8 cellular contexts compared by ENCODE assay signal in genomic region chr22:46150615-46151423, GRCh38. TPM values are rescaled to one million over a fixed set of nuclear protein-coding genes. Genes with fewer than 3 reads are reported as not detected.
DNase-seq lines count a peak whose midpoint lies in the region; ATAC-seq lines count a peak whose summit lies in the region.

No MANE protein-coding gene starts in this region.

- in situ Hi-C loops in ACHN (cut with HindIII; ENCODE audit: low pct_ligation_motif_present, low pct_unique_long_range_greater_than_20kb, low sequenced_read_pairs): no loop called here

- H3K4me1 ChIP-seq in skeletal muscle satellite cell (ENCODE audit: control insufficient read depth, insufficient read depth, low read length): peaks cover 16% of the 10 kb centered on the region

- H3K27me3 Mint-ChIP-seq in activated naive CD8-positive, alpha-beta T cell treated with anti-CD3 and anti-CD28 coated beads, Interleukin-2, amount 10 ng/mL, durations not matched to agents 7 days and 5 days: peaks cover 27% of the 10 kb centered on the region

- peaks cover 19% of the 10 kb centered on the region for H3K4me1 Mint-ChIP-seq in activated naive CD8-positive, alpha-beta T cell treated with anti-CD3 and anti-CD28 coated beads, Interleukin-2, amount 10 ng/mL, durations not matched to agents 7 days and 5 days

- H3K4me2 ChIP-seq in skeletal muscle satellite cell (ENCODE audit: low read length): peak overlapping the region; percentile 100

- H3K9ac ChIP-seq in SK-N-MC (ENCODE audit: insufficient read length) (peak overlapping the region; percentile 82), skeletal muscle satellite cell (ENCODE audit: low read depth, low read length) (peak overlapping the region; percentile 83)

- DNase-seq in SK-N-MC (ENCODE audit: low read depth, low spot score): no peak
- DNase-seq in activated naive CD8-positive, alpha-beta T cell treated with anti-CD3 and anti-CD28 coated beads, Interleukin-2, amount 10 ng/mL, durations not matched to agents 7 days and 5 days: peak; percentile 75
- peak; percentile 74 for DNase-seq in hepatic stellate cell (ENCODE audit: low spot score)
- no peak for DNase-seq in ACHN
- DNase-seq in NCI-H2107 (lab: John Stamatoyannopoulos, UW): no peak

- H3K9me3 Mint-ChIP-seq in activated naive CD8-positive, alpha-beta T cell treated with anti-CD3 and anti-CD28 coated beads, Interleukin-2, amount 10 ng/mL, durations not matched to agents 7 days and 5 days: no peaks in the 10 kb centered on the region

- H3K9me3 ChIP-seq in SK-N-MC (ENCODE audit: low read depth, low read length) (no peaks in the 10 kb centered on the region), skeletal muscle satellite cell (replicated peaks; ENCODE audit: low read length) (no peaks in the 10 kb centered on the region)

- H3K27ac Mint-ChIP-seq in activated naive CD8-positive, alpha-beta T cell treated with anti-CD3 and anti-CD28 coated beads, Interleukin-2, amount 10 ng/mL, durations not matched to agents 7 days and 5 days: peak overlapping the region; percentile 71

- ATAC-seq in GM18519 (IDR thresholded peaks at IDR 0.05; ENCODE audit: low FRiP score, unreplicated experiment): peak; percentile 23
- peak; percentile 37 for ATAC-seq in HG02885 (IDR thresholded peaks at IDR 0.05; ENCODE audit: poor library complexity, unreplicated experiment)
- ATAC-seq in activated naive CD8-positive, alpha-beta T cell treated with anti-CD3 and anti-CD28 coated beads, Interleukin-2, amount 10 ng/mL, durations not matched to agents 7 days and 5 days (ENCODE audit: low read depth): peak; percentile 31

- H3K36me3 Mint-ChIP-seq in activated naive CD8-positive, alpha-beta T cell treated with anti-CD3 and anti-CD28 coated beads, Interleukin-2, amount 10 ng/mL, durations not matched to agents 7 days and 5 days: peaks cover 9% of the 10 kb centered on the region

- H3K4me3 ChIP-seq in SK-N-MC (peak overlapping the region; percentile 92), skeletal muscle satellite cell (ENCODE audit: low read length) (peak overlapping the region; percentile 95)

- no peak overlapping the region for H3K27ac ChIP-seq in SK-N-MC

- POLR2A ChIA-PET in activated naive CD8-positive, alpha-beta T cell treated with anti-CD3 and anti-CD28 coated beads, Interleukin-2, amount 10 ng/mL, durations not matched to agents 7 days and 5 days (lab: Charles Lee): interaction anchor here (1.0 to 2.1 kb wide), 7 partner anchors 97 to 184 kb away, joined by 3 to 10 read pairs (median 5); partner anchors contain the start of genes CDPF1, GTSE1, TRMU and TTC38

- peaks cover 39% of the 10 kb centered on the region for H3K27me3 ChIP-seq in skeletal muscle satellite cell (ENCODE audit: control insufficient read depth, insufficient read depth, low read length)

- H3K4me3 Mint-ChIP-seq in activated naive CD8-positive, alpha-beta T cell treated with anti-CD3 and anti-CD28 coated beads, Interleukin-2, amount 10 ng/mL, durations not matched to agents 7 days and 5 days: peak overlapping the region; percentile 80

- H3K36me3 ChIP-seq in SK-N-MC (ENCODE audit: insufficient read depth, low read length) (no peaks in the 10 kb centered on the region), skeletal muscle satellite cell (ENCODE audit: insufficient read depth, low read length) (peaks cover 4% of the 10 kb centered on the region)

RNA-seq across cellular contexts. Expression of gene PPARA, which starts 0.5 kb away (rescaled TPM):
- total RNA-seq in activated naive CD8-positive, alpha-beta T cell treated with anti-CD3 and anti-CD28 coated beads, Interleukin-2, amount 10 ng/mL, durations not matched to agents 7 days and 5 days: 10 to 100 TPM; 20.7 to 24.9 TPM
- total RNA-seq in skeletal muscle satellite cell (2012; rRNA removed): 9.0 and 14.2 TPM in 2 replicates

Comparison
In these comparisons a context has a peak if more than half of its experiments do, and no peak if none do; other contexts are left out.
1. DNase-seq: peak in activated naive CD8-positive, alpha-beta T cell treated with anti-CD3 and anti-CD28 coated beads, Interleukin-2, amount 10 ng/mL, durations not matched to agents 7 days and 5 days (single experiment) and hepatic stellate cell (single experiment); none in SK-N-MC (single experiment), ACHN (single experiment) and NCI-H2107 (single experiment).
2. Peak in every context shown above with its lines, with median percentiles within 50 percentile points of each other: ATAC-seq.